In genomic region chr7:137078781-137079180, GRCh38 we compare ENCODE assay signal across 27 cellular contexts.
"Had no signal": no experiment of that assay in that cellular context is flagged by ENCODE, and none has a peak within 500 bp of the region (broad histone marks: within the 10 kb centered on the region; RNA-seq: fewer than 3 reads in every experiment).

No MANE protein-coding gene starts in this region.

- H3K4me2 ChIP-seq: PC-9 had no signal

- H2AFZ ChIP-seq: PC-9 had no signal

- H3K9me3 ChIP-seq: adrenal gland, body of pancreas, SJCRH30 had no signal

- H3K27ac ChIP-seq: adrenal gland, body of pancreas, PC-9, SJCRH30, SK-N-MC had no signal

- H3K27me3 ChIP-seq: adrenal gland, body of pancreas, SJCRH30 had no signal

- H3K4me3 ChIP-seq: adrenal gland, body of pancreas, PC-9, SJCRH30, SK-N-MC had no signal

- ATAC-seq: activated CD8-positive, alpha-beta T cell treated with anti-CD3 and anti-CD28 coated beads for 36 hours; activated naive CD4-positive, alpha-beta T cell treated with anti-CD3 and anti-CD28 coated beads, Interleukin-2, amount 50 U/mL, for 72 hours; activated T-cell treated with anti-CD3 and anti-CD28 coated beads, Interleukin-2, amount 50 U/mL, for 4 hours; body of pancreas had no signal

- H3K36me3 ChIP-seq: adrenal gland, SJCRH30 had no signal

- DNase-seq: activated CD4-positive, alpha-beta T cell treated with anti-CD3 and anti-CD28 coated beads, Interleukin-2, amount 10 ng/mL, durations not matched to agents 24 days and 14 days; activated CD4-positive, alpha-beta T cell treated with anti-CD3 and anti-CD28 coated beads, Interleukin-2, amount 50 U/mL, for 4 hours; activated CD8-positive, alpha-beta T cell treated with anti-CD3 and anti-CD28 coated beads for 36 hours; activated gamma-delta T cell treated with Interleukin-2 at 50 U/mL for 16 hours; activated naive CD4-positive, alpha-beta T cell treated with anti-CD3 and anti-CD28 coated beads for 36 hours; activated T-cell treated with anti-CD3 and anti-CD28 coated beads, Interleukin-2, amount 50 U/mL, for 4 hours; adrenal gland; body of pancreas; central memory CD4-positive, alpha-beta T cell; Kasumi-1; KG1; MM.1S; MV-4-11; NCI-H1092; NCI-H146; NCI-H187; NCI-H2029 treated with DMSO at 0.1 percent for 48 hours; NCI-H2107; NCI-H226; NCI-H446 treated with DMSO at 0.1 percent for 48 hours; NCI-H524 treated with DMSO at 0.1 percent for 48 hours; NK-92 treated with Interleukin-12 subunit alpha and Interleukin-12 subunit beta, amount 100 ng/mL, for 24 hours; PC-9; SHP77; SJCRH30 had no signal

- H3K4me1 ChIP-seq: adrenal gland had no signal
